Comparison of ENCODE assay signal across 2 cellular contexts in genomic region chr5:150638488-150639316, GRCh38.
TF ChIP-seq lines count a peak whose summit lies in the region.

No MANE protein-coding gene starts in this region.

TF ChIP-seq in GM23338, 12 proteins besides CTCF, POLR2A, EP300 and RAD21:
- TF ChIP-seq STAT1 (IDR thresholded peaks at IDR 0.05; ENCODE audit: unreplicated experiment) = no peak
- TF ChIP-seq ZNF462 (CRISPR knock-in tag; IDR thresholded peaks at IDR 0.05) = no peak

TF ChIP-seq in GM12878, 131 proteins besides CTCF, POLR2A, EP300 and RAD21:
- TF ChIP-seq IKZF1 (conservative IDR thresholded peaks at IDR 0.05) (no peak), POLR2AphosphoS2 (IDR thresholded peaks at IDR 0.05; ENCODE audit: low read depth, low read length) (no peak), KAT2A (conservative IDR thresholded peaks at IDR 0.05; ENCODE audit: control insufficient read depth, low read depth, low read length) (no peak), IRF4 (IDR thresholded peaks at IDR 0.05; ENCODE audit: low read depth, low read length) (no peak), DPF2 (IDR thresholded peaks at IDR 0.05) (no peak), SUZ12 (IDR thresholded peaks at IDR 0.05; ENCODE audit: unreplicated experiment) (no peak), BCL11A (IDR thresholded peaks at IDR 0.05; ENCODE audit: low read depth, low read length) (no peak), FOS (IDR thresholded peaks at IDR 0.05; ENCODE audit: borderline replicate concordance, extremely low read depth, insufficient read length) (no peak)
- TF ChIP-seq, protein P1, sequence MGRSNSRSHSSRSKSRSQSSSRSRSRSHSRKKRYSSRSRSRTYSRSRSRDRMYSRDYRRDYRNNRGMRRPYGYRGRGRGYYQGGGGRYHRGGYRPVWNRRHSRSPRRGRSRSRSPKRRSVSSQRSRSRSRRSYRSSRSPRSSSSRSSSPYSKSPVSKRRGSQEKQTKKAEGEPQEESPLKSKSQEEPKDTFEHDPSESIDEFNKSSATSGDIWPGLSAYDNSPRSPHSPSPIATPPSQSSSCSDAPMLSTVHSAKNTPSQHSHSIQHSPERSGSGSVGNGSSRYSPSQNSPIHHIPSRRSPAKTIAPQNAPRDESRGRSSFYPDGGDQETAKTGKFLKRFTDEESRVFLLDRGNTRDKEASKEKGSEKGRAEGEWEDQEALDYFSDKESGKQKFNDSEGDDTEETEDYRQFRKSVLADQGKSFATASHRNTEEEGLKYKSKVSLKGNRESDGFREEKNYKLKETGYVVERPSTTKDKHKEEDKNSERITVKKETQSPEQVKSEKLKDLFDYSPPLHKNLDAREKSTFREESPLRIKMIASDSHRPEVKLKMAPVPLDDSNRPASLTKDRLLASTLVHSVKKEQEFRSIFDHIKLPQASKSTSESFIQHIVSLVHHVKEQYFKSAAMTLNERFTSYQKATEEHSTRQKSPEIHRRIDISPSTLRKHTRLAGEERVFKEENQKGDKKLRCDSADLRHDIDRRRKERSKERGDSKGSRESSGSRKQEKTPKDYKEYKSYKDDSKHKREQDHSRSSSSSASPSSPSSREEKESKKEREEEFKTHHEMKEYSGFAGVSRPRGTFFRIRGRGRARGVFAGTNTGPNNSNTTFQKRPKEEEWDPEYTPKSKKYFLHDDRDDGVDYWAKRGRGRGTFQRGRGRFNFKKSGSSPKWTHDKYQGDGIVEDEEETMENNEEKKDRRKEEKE (IDR thresholded peaks at IDR 0.05) = no peak
